ENCODE assay signal across 9 cellular contexts in genomic region chr1:43058545-43059360, GRCh38.
DNase-seq lines count a peak whose midpoint lies in the region; ATAC-seq and TF ChIP-seq lines count a peak whose summit lies in the region.
"Had no signal": no experiment of that assay in that cellular context is flagged by ENCODE, and none has a peak within 500 bp of the region (broad histone marks: within the 10 kb centered on the region; RNA-seq: fewer than 3 reads in every experiment).

No MANE protein-coding gene starts in this region.

- ATAC-seq in left ventricle myocardium superior (peak; percentile 23), Right ventricle myocardium inferior (no peak), upper lobe of right lung (peak; percentile 51)

- H3K27ac ChIP-seq in WERI-Rb-1 = peak overlapping the region; percentile 20; the same call in 1 of the 2 replicates
- no peak overlapping the region for H3K27ac ChIP-seq in iPS-20b (ENCODE audit: low read length)
- H3K27ac ChIP-seq in upper lobe of right lung = no peak overlapping the region
- H3K27ac ChIP-seq: HL-60 had no signal

- no peak overlapping the region for H3K4me3 ChIP-seq in WERI-Rb-1 (ENCODE audit: low read depth, low read length)
- no peak overlapping the region for H3K4me3 ChIP-seq in iPS-20b (ENCODE audit: low read length)
- no peak overlapping the region for H3K4me3 ChIP-seq in upper lobe of right lung

- H3K9me3 ChIP-seq in WERI-Rb-1 (ENCODE audit: severe bottlenecking) (no peaks in the 10 kb centered on the region), iPS-20b (ENCODE audit: insufficient read depth, low read depth, low read length) (no peaks in the 10 kb centered on the region), upper lobe of right lung (no peaks in the 10 kb centered on the region)

- DNase-seq in left ventricle myocardium superior (no peak), Right ventricle myocardium inferior (ENCODE audit: missing footprints) (no peak), WERI-Rb-1 (peak; percentile 66), upper lobe of right lung (no peak), NOMO-1 treated with dmso at 0.1 percent for 144 hours (lab: John Stamatoyannopoulos, UW; ENCODE audit: unreplicated experiment) (no peak), OCI-M2 (lab: John Stamatoyannopoulos, UW; ENCODE audit: unreplicated experiment) (no peak), T-helper 9 cell (no peak)

- peak overlapping the region; percentile 39; the same call in 1 of the 2 replicates for H3K9ac ChIP-seq in iPS-20b (ENCODE audit: low read depth, low read length)

- H3K4me1 ChIP-seq in iPS-20b (ENCODE audit: insufficient read depth, low read length) (peaks cover 19% of the 10 kb centered on the region), upper lobe of right lung (peaks cover 15% of the 10 kb centered on the region)

- TF ChIP-seq CTCF in WERI-Rb-1 (IDR thresholded peaks at IDR 0.05; ENCODE audit: low read depth, low read length) (no peak), upper lobe of right lung (IDR thresholded peaks at IDR 0.05) (no peak)

- intact Hi-C loops in left ventricle myocardium superior (cut with micrococcal nuclease) = no loop called here
- intact Hi-C loops in Right ventricle myocardium inferior (cut with DNase I) = no loop called here
- intact Hi-C loops in upper lobe of right lung (cut with DNase I) = no loop called here

- H3K36me3 ChIP-seq in WERI-Rb-1 = no peaks in the 10 kb centered on the region
- no peaks in the 10 kb centered on the region for H3K36me3 ChIP-seq in iPS-20b (ENCODE audit: insufficient read depth, low read depth, low read length)
- H3K36me3 ChIP-seq in upper lobe of right lung = no peaks in the 10 kb centered on the region

- H3K27me3 ChIP-seq in WERI-Rb-1 (ENCODE audit: insufficient read depth, low read depth, severe bottlenecking) = no peaks in the 10 kb centered on the region
- 0 out of 2 replicates have a peak, but pooled peaks cover 3% of the 10 kb centered on the region for H3K27me3 ChIP-seq in iPS-20b (ENCODE audit: insufficient read depth, low read length)
- no peaks in the 10 kb centered on the region for H3K27me3 ChIP-seq in upper lobe of right lung
